11 cellular contexts compared by ENCODE assay signal in the genomic region with DNA sequence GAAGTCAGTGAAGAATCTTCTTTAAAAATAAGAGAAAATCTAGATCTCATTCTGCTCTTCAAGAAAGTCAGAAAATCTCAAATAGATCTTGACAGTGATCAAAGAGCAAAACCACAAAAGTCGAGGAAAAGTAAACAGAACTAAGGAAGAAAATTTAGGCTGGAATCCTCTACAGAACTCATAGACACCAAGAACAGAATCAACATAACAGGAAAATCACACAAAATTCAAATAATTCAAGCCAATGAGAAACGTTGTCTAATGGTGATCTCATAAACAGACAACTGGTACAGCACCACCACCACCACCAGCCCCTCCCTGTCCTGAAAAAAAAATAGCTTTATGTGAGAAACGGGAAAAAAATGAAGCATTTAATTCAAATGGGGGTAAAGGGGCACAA. TPM values are rescaled to one million over a fixed set of nuclear protein-coding genes. Genes with fewer than 3 reads are reported as not detected.
A peak's percentile ranks its signal among the peaks of the same experiment; 100 is the strongest.
DNase-seq lines count a peak whose midpoint lies in the region; TF ChIP-seq lines count a peak whose summit lies in the region.
"Had no signal": no experiment of that assay in that cellular context is flagged by ENCODE, and none has a peak within 500 bp of the region (broad histone marks: within the 10 kb centered on the region; RNA-seq: fewer than 3 reads in every experiment).

No MANE protein-coding gene starts in this region.

- H3K9me3 ChIP-seq in Karpas-422 (ENCODE audit: low read length): no peaks in the 10 kb centered on the region

- no peaks in the 10 kb centered on the region for H3K27me3 ChIP-seq in Karpas-422 (ENCODE audit: low read length)

- peaks cover 45% of the 10 kb centered on the region for H3K36me3 ChIP-seq in Karpas-422 (ENCODE audit: insufficient read depth, low read length)

- H3K4me3 ChIP-seq in Karpas-422 (ENCODE audit: low read length): peak overlapping the region; percentile 84
- H3K4me3 ChIP-seq in choroid plexus epithelial cell (ENCODE audit: low read depth, low read length): peak overlapping the region; percentile 16

- no peak overlapping the region for H2AFZ ChIP-seq in Karpas-422 (ENCODE audit: low read length)

- no peaks in the 10 kb centered on the region for H3K9me2 ChIP-seq in Karpas-422 (replicated peaks; ENCODE audit: insufficient read depth, low read length)

- peaks cover 67% of the 10 kb centered on the region for H3K4me1 Mint-ChIP-seq in nephron

- H4K20me1 ChIP-seq in Karpas-422 (ENCODE audit: insufficient read depth, low read depth, low read length): peaks cover 86% of the 10 kb centered on the region

- peaks cover 100% of the 10 kb centered on the region for H3K79me2 ChIP-seq in Karpas-422 (ENCODE audit: low read length)

- peak; percentile 52 for DNase-seq in Caki2 (ENCODE audit: low read depth)
- peak; percentile 49 for DNase-seq in Karpas-422
- peak; percentile 48 for DNase-seq in choroid plexus epithelial cell (ENCODE audit: low read depth)
- no peak for DNase-seq in SW480 (ENCODE audit: low spot score)
- DNase-seq in putamen (ENCODE audit: low spot score): no peak
- no peak for DNase-seq in NCI-H1417 treated with DMSO at 0.1 percent for 48 hours (lab: John Stamatoyannopoulos, UW)
- no peak for DNase-seq in stimulated activated CD4-positive, alpha-beta T cell treated with anti-CD3 and anti-CD28 coated beads, Interleukin-12 subunit alpha, Interleukin-12 subunit beta, amount 100 ng/mL, for 4 hours
- DNase-seq: DMS79 treated with DMSO at 0.1 percent for 48 hours, kidney, occipital lobe had no signal

- no peaks in the 10 kb centered on the region for H3K27me3 Mint-ChIP-seq in nephron (ENCODE audit: low read depth)

- in situ Hi-C loops in Caki2 (cut with HindIII; ENCODE audit: low pct_unique_long_range_greater_than_20kb, low sequenced_read_pairs): no loop called here

- H3K27ac ChIP-seq in Karpas-422 (ENCODE audit: low read length): peak overlapping the region; percentile 93

- no peaks in the 10 kb centered on the region for H3K9me3 Mint-ChIP-seq in nephron

- H3K4me3 Mint-ChIP-seq in nephron: peak overlapping the region in 2 of 3 experiments; percentile 3

- H3K27ac Mint-ChIP-seq in nephron: peak overlapping the region; percentile 7 to 37 (median 33)

- peaks cover 3% of the 10 kb centered on the region for H3K36me3 Mint-ChIP-seq in nephron (ENCODE audit: low read depth)

- TF ChIP-seq CTCF in choroid plexus epithelial cell (conservative IDR thresholded peaks at IDR 0.05; ENCODE audit: low read depth, low read length) (no peak), nephron (IDR thresholded peaks at IDR 0.05; ENCODE audit: unreplicated experiment in 3 of 3) (no peak)

- peaks cover 99% of the 10 kb centered on the region for H3K4me1 ChIP-seq in Karpas-422 (ENCODE audit: low read length)

- peak overlapping the region; percentile 82 for H3K4me2 ChIP-seq in Karpas-422 (ENCODE audit: low read depth, low read length, poor library complexity, severe bottlenecking)

- 0 out of 2 replicates have a peak overlapping the region, but pooled peaks have one; percentile 12 for H3K9ac ChIP-seq in Karpas-422 (ENCODE audit: low read length)

RNA-seq across cellular contexts. Expression of gene ITGB1, which starts 6.9 kb away (rescaled TPM):
- 894 and 953 TPM in 2 replicates for total RNA-seq in Caki2 (2014; rRNA removed; shearing (Covaris generic); ENCODE audit: low replicate concordance)
- 526 and 559 TPM in 2 replicates for total RNA-seq in Karpas-422 (2014; rRNA removed; shearing (Covaris generic); ENCODE audit: low replicate concordance)

Comparison
In these comparisons a context has a peak if more than half of its experiments do, and no peak if none do; other contexts are left out.
1. DNase-seq: peak in Caki2 (single experiment), Karpas-422 (single experiment) and choroid plexus epithelial cell (single experiment); none in SW480 (single experiment), putamen (single experiment), NCI-H1417 treated with DMSO at 0.1 percent for 48 hours (single experiment) and stimulated activated CD4-positive, alpha-beta T cell treated with anti-CD3 and anti-CD28 coated beads, Interleukin-12 subunit alpha, Interleukin-12 subunit beta, amount 100 ng/mL, for 4 hours (single experiment).